In genomic region chr5:102595332-102595731, GRCh38 we compare ENCODE assay signal across 18 cellular contexts.
"Had no signal": no experiment of that assay in that cellular context is flagged by ENCODE, and none has a peak within 500 bp of the region (broad histone marks: within the 10 kb centered on the region; RNA-seq: fewer than 3 reads in every experiment).

No MANE protein-coding gene starts in this region.

- H3K4me1 Mint-ChIP-seq: nephron; stimulated activated memory B cell treated with anti-CD40 and anti-IgM and Interleukin-4, amounts not matched to agents 10 μg/mL and 1 μg/mL and 100 μg/mL, for 72 hours had no signal

- H3K4me3 Mint-ChIP-seq: nephron; stimulated activated memory B cell treated with anti-CD40 and anti-IgM and Interleukin-4, amounts not matched to agents 10 μg/mL and 1 μg/mL and 100 μg/mL, for 72 hours; stimulated activated naive CD8-positive, alpha-beta T cell treated with anti-CD3 and anti-CD28 coated beads, Interleukin-15, Interleukin-2, amounts not matched to agents 100 ng/mL and 50 ng/mL, for 24 hours had no signal

- H3K27ac Mint-ChIP-seq: nephron; stimulated activated memory B cell treated with anti-CD40 and anti-IgM and Interleukin-4, amounts not matched to agents 10 μg/mL and 1 μg/mL and 100 μg/mL, for 72 hours; stimulated activated naive CD8-positive, alpha-beta T cell treated with anti-CD3 and anti-CD28 coated beads, Interleukin-15, Interleukin-2, amounts not matched to agents 100 ng/mL and 50 ng/mL, for 24 hours had no signal

- DNase-seq: effector CD4-positive, alpha-beta T cell; heart left ventricle; hippocampal formation; left colon; left ventricle myocardium superior; mesendoderm; naive B cell; psoas muscle; retina; right lobe of liver; spleen; stimulated activated CD4-positive, alpha-beta T cell treated with anti-CD3 and anti-CD28 coated beads, Interleukin-15, amount 100 ng/mL, for 24 hours; stimulated activated CD4-positive, alpha-beta T cell treated with anti-CD3 and anti-CD28 coated beads, Interleukin-1b, Interleukin-23, amount 100 ng/mL, for 48 hours; stimulated activated CD4-positive, alpha-beta T cell treated with anti-CD3 and anti-CD28 coated beads, Interleukin-4, amount 100 ng/mL, for 24 hours; tibial artery had no signal

- H3K27me3 Mint-ChIP-seq: naive B cell; stimulated activated memory B cell treated with anti-CD40 and anti-IgM and Interleukin-4, amounts not matched to agents 10 μg/mL and 1 μg/mL and 100 μg/mL, for 72 hours; stimulated activated naive CD8-positive, alpha-beta T cell treated with anti-CD3 and anti-CD28 coated beads, Interleukin-15, Interleukin-2, amounts not matched to agents 100 ng/mL and 50 ng/mL, for 24 hours had no signal

- H3K36me3 Mint-ChIP-seq: naive B cell; stimulated activated memory B cell treated with anti-CD40 and anti-IgM and Interleukin-4, amounts not matched to agents 10 μg/mL and 1 μg/mL and 100 μg/mL, for 72 hours had no signal
